In the genomic region with DNA sequence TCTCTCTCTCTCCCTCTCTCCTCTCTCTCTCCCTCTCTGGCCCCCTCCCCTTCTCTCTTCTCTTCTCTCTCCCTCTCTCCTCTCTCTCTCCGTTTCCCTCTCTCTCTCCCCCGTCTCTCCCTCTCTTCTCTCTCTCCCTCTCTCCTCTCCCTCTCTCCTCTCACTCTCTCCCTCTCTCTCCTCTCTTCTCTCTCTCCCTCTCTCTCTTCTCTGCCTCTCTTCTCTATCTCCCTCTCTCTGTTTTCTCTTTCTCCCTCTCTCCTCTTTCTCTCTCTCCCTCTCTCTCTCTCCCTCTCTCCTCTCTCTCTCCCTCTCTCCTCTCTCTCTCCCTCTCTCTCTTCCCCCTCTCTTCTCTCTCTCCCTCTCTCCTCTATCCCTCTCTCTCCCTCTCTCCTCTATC, we compare ENCODE assay signal across 19 cellular contexts.
DNase-seq lines count a peak whose midpoint lies in the region; TF ChIP-seq lines count a peak whose summit lies in the region.
"Had no signal": no experiment of that assay in that cellular context is flagged by ENCODE, and none has a peak within 500 bp of the region (broad histone marks: within the 10 kb centered on the region; RNA-seq: fewer than 3 reads in every experiment).

No MANE protein-coding gene starts in this region.

- H3K9me3 ChIP-seq in breast epithelium (no peaks in the 10 kb centered on the region), ascending aorta (no peaks in the 10 kb centered on the region), parathyroid adenoma (ENCODE audit: control insufficient read depth, low read length) (no peaks in the 10 kb centered on the region), tibial artery (no peaks in the 10 kb centered on the region), hepatocyte (ENCODE audit: low read depth) (no peaks in the 10 kb centered on the region)
- H3K9me3 ChIP-seq: Caco-2 had no signal

- H3K36me3 Mint-ChIP-seq in MCF 10A (ENCODE audit: insufficient read depth, unreplicated experiment), result peaks cover 7% of the 10 kb centered on the region
- no peaks in the 10 kb centered on the region for H3K36me3 Mint-ChIP-seq in activated naive CD4-positive, alpha-beta T cell treated with anti-CD3 and anti-CD28 coated beads, Interleukin-2, amount 10 ng/mL, durations not matched to agents 7 days and 5 days

- H3K9me2 ChIP-seq in hepatocyte (replicated peaks; ENCODE audit: insufficient read depth), result no peaks in the 10 kb centered on the region

- H3K4me2 ChIP-seq in parathyroid adenoma (ENCODE audit: low read length) (no peak overlapping the region), hepatocyte (no peak overlapping the region)
- H3K4me2 ChIP-seq: A549 had no signal

- no peak overlapping the region for H3K4me3 Mint-ChIP-seq in MCF 10A (ENCODE audit: unreplicated experiment)
- no peak overlapping the region for H3K4me3 Mint-ChIP-seq in activated naive CD4-positive, alpha-beta T cell treated with anti-CD3 and anti-CD28 coated beads, Interleukin-2, amount 10 ng/mL, durations not matched to agents 7 days and 5 days
- H3K4me3 Mint-ChIP-seq: CD4-positive, alpha-beta T cell had no signal

- TF ChIP-seq POLR2A in breast epithelium (IDR thresholded peaks at IDR 0.05), result no peak

- WGBS in hepatocyte (ENCODE audit: low lambda C conversion rate, missing lambda C conversion rate), result 20% methylated on average over 1 of the region's 2 CpGs

- H3K79me2 ChIP-seq in parathyroid adenoma (no peaks in the 10 kb centered on the region), hepatocyte (no peaks in the 10 kb centered on the region)

- CTCF ChIA-PET in MCF 10A (lab: Yijun Ruan, JAX), result interaction anchor here (0.8 to 2.7 kb wide), 8 partner anchors 13 to 287 kb away, joined by 3 to 27 read pairs (median 4); no protein-coding TSS in a partner anchor
- CTCF ChIA-PET in activated naive CD4-positive, alpha-beta T cell treated with anti-CD3 and anti-CD28 coated beads, Interleukin-2, amount 10 ng/mL, durations not matched to agents 7 days and 5 days (lab: Charles Lee), result interaction anchor here (0.6 to 1.1 kb wide), 2 partner anchors 279 to 1698 kb away, joined by 4 to 9 read pairs; no protein-coding TSS in a partner anchor

- POLR2A ChIA-PET in MCF 10A (lab: Yijun Ruan, JAX), result no interaction called here

- H3K27ac ChIP-seq in breast epithelium (peak overlapping the region; percentile 84 to 90), ascending aorta (peak overlapping the region; percentile 90 to 98), parathyroid adenoma (peak overlapping the region; percentile 61), tibial artery (peak overlapping the region; percentile 91 to 92), hepatocyte (no peak overlapping the region)
- H3K27ac ChIP-seq: 22Rv1, A549, C4-2B had no signal

- H2AFZ ChIP-seq in parathyroid adenoma, result peak overlapping the region; percentile 38
- no peak overlapping the region for H2AFZ ChIP-seq in hepatocyte

- H3K27me3 ChIP-seq in breast epithelium (no peaks in the 10 kb centered on the region), ascending aorta (no peaks in the 10 kb centered on the region), parathyroid adenoma (ENCODE audit: control insufficient read depth, insufficient read depth, low read length) (no peaks in the 10 kb centered on the region), tibial artery (no peaks in the 10 kb centered on the region), hepatocyte (no peaks in the 10 kb centered on the region)

- no peak overlapping the region for H3K9ac ChIP-seq in parathyroid adenoma

- peaks cover 15 to 18% of the 10 kb centered on the region in 2 donors for H3K4me1 ChIP-seq in breast epithelium
- peaks cover 25 to 51% of the 10 kb centered on the region in 2 donors for H3K4me1 ChIP-seq in ascending aorta
- peaks cover 36% of the 10 kb centered on the region for H3K4me1 ChIP-seq in parathyroid adenoma
- H3K4me1 ChIP-seq in tibial artery, result peaks cover 7 to 62% (median 46%) of the 10 kb centered on the region in 4 donors
- peaks cover 7% of the 10 kb centered on the region for H3K4me1 ChIP-seq in hepatocyte (ENCODE audit: insufficient read depth)

- BruUV-seq in MCF 10A (replicated peaks; lab: Mats Ljungman, UMichigan), result no TSS peak

- H3K4me3 ChIP-seq in breast epithelium, result no peak overlapping the region
- no peak overlapping the region for H3K4me3 ChIP-seq in ascending aorta
- H3K4me3 ChIP-seq in parathyroid adenoma (ENCODE audit: low read depth, low read length), result no peak overlapping the region
- no peak overlapping the region for H3K4me3 ChIP-seq in tibial artery
- no peak overlapping the region for H3K4me3 ChIP-seq in hepatocyte
- H3K4me3 ChIP-seq: A549 had no signal

- no peak for DNase-seq in breast epithelium (ENCODE audit: low spot score in 2 of 2)
- DNase-seq in MCF 10A (ENCODE audit: unreplicated experiment), result no peak
- peak in 1 of 2 donors; percentile 3 for DNase-seq in ascending aorta (ENCODE audit: low spot score in 2 of 2)
- no peak for DNase-seq in tibial artery
- no peak for DNase-seq in anterior cingulate cortex (lab: John Stamatoyannopoulos, UW)
- no peak for DNase-seq in hepatocyte (ENCODE audit: low spot score)
- DNase-seq in activated naive CD4-positive, alpha-beta T cell treated with anti-CD3 and anti-CD28 coated beads, Interleukin-2, amount 10 ng/mL, durations not matched to agents 7 days and 5 days, result no peak
- DNase-seq: AML-193, DMS153, DMS79, GDM1, GOT3, H7 had no signal

- H3K9me3 Mint-ChIP-seq in MCF 10A (ENCODE audit: unreplicated experiment), result no peaks in the 10 kb centered on the region
- H3K9me3 Mint-ChIP-seq in activated naive CD4-positive, alpha-beta T cell treated with anti-CD3 and anti-CD28 coated beads, Interleukin-2, amount 10 ng/mL, durations not matched to agents 7 days and 5 days, result no peaks in the 10 kb centered on the region
- H3K9me3 Mint-ChIP-seq: CD4-positive, alpha-beta T cell had no signal

- no peak for TF ChIP-seq CTCF in breast epithelium (IDR thresholded peaks at IDR 0.05)
- TF ChIP-seq CTCF in MCF 10A (IDR thresholded peaks at IDR 0.05; ENCODE audit: unreplicated experiment), result no peak
- peak in 1 of 3 experiments; percentile 21 for TF ChIP-seq CTCF in ascending aorta (IDR thresholded peaks at IDR 0.05)
- TF ChIP-seq CTCF in parathyroid adenoma (IDR thresholded peaks at IDR 0.05), result no peak
- TF ChIP-seq CTCF in tibial artery (IDR thresholded peaks at IDR 0.05), result peak in 1 of 2 experiments; percentile 39
- TF ChIP-seq CTCF in hepatocyte (IDR thresholded peaks at IDR 0.05; ENCODE audit: poor library complexity), result no peak

- H3K27me3 Mint-ChIP-seq in MCF 10A (ENCODE audit: insufficient read depth, unreplicated experiment), result peaks cover 18% of the 10 kb centered on the region
- peaks cover 48% of the 10 kb centered on the region for H3K27me3 Mint-ChIP-seq in activated naive CD4-positive, alpha-beta T cell treated with anti-CD3 and anti-CD28 coated beads, Interleukin-2, amount 10 ng/mL, durations not matched to agents 7 days and 5 days

- no peaks in the 10 kb centered on the region for H4K20me1 ChIP-seq in hepatocyte (ENCODE audit: insufficient read depth, poor library complexity, severe bottlenecking)

- peaks cover 15% of the 10 kb centered on the region for H3K4me1 Mint-ChIP-seq in MCF 10A (ENCODE audit: insufficient read depth, unreplicated experiment)
- H3K4me1 Mint-ChIP-seq in activated naive CD4-positive, alpha-beta T cell treated with anti-CD3 and anti-CD28 coated beads, Interleukin-2, amount 10 ng/mL, durations not matched to agents 7 days and 5 days, result no peaks in the 10 kb centered on the region

- H3K27ac Mint-ChIP-seq in MCF 10A (ENCODE audit: low read depth, unreplicated experiment), result no peak overlapping the region
- no peak overlapping the region for H3K27ac Mint-ChIP-seq in activated naive CD4-positive, alpha-beta T cell treated with anti-CD3 and anti-CD28 coated beads, Interleukin-2, amount 10 ng/mL, durations not matched to agents 7 days and 5 days
- H3K27ac Mint-ChIP-seq: CD4-positive, alpha-beta T cell had no signal

- intact Hi-C loops in breast epithelium (cut with DNase I; ENCODE audit: low total_unique reads) (loop anchor here (10.0 kb wide), 1 partner anchor 267 kb away; no protein-coding TSS in a partner anchor), MCF 10A (cut with micrococcal nuclease) (loop anchor here (10.0 kb wide), 1 partner anchor 233 kb away; no protein-coding TSS in a partner anchor), ascending aorta (cut with DNase I) (loop anchor here (5.0 to 10.0 kb wide), 3 partner anchors 90 to 903 kb away; a partner anchor contains a TSS), tibial artery (cut with DNase I; ENCODE audit: low total_unique reads) (loop anchor here (2.0 to 5.0 kb wide), 2 partner anchors 160 to 209 kb away; a partner anchor contains a TSS)

- H3K36me3 ChIP-seq in breast epithelium (no peaks in the 10 kb centered on the region), ascending aorta (no peaks in the 10 kb centered on the region), parathyroid adenoma (ENCODE audit: control insufficient read depth, insufficient read depth, low read length) (no peaks in the 10 kb centered on the region), tibial artery (no peaks in the 10 kb centered on the region), hepatocyte (replicated peaks; ENCODE audit: insufficient read depth, low read depth) (no peaks in the 10 kb centered on the region)
